ENCODE assay signal across 14 cellular contexts in genomic region chr9:138073408-138073807, GRCh38.
"Had no signal": no experiment of that assay in that cellular context is flagged by ENCODE, and none has a peak within 500 bp of the region (broad histone marks: within the 10 kb centered on the region; RNA-seq: fewer than 3 reads in every experiment).

No MANE protein-coding gene starts in this region.

- H3K4me1 ChIP-seq: gastroesophageal sphincter, heart right ventricle, suprapubic skin, upper lobe of left lung had no signal

- H3K27ac ChIP-seq: gastroesophageal sphincter, heart right ventricle, suprapubic skin, upper lobe of left lung had no signal

- H3K36me3 Mint-ChIP-seq: activated naive CD8-positive, alpha-beta T cell treated with anti-CD3 and anti-CD28 coated beads for 36 hours had no signal

- ATAC-seq: activated CD4-positive, alpha-beta T cell treated with anti-CD3 and anti-CD28 coated beads for 36 hours; activated CD8-positive, alpha-beta T cell treated with anti-CD3 and anti-CD28 coated beads, Interleukin-2, amount 10 ng/mL, durations not matched to agents 7 days and 5 days; gastroesophageal sphincter; heart right ventricle; T-helper 17 cell had no signal

- DNase-seq: activated CD4-positive, alpha-beta T cell treated with anti-CD3 and anti-CD28 coated beads for 36 hours; activated CD8-positive, alpha-beta memory T cell treated with anti-CD3 and anti-CD28 coated beads, Interleukin-2, amount 50 U/mL, for 4 hours; activated CD8-positive, alpha-beta T cell treated with anti-CD3 and anti-CD28 coated beads, Interleukin-2, amount 10 ng/mL, durations not matched to agents 7 days and 5 days; activated gamma-delta T cell treated with Interleukin-2 at 50 U/mL for 16 hours; activated naive CD8-positive, alpha-beta T cell treated with anti-CD3 and anti-CD28 coated beads for 36 hours; anterior cingulate cortex; heart right ventricle; mammary epithelial cell; small intestine; T-helper 17 cell had no signal

- H3K4me3 Mint-ChIP-seq: activated CD4-positive, alpha-beta T cell treated with anti-CD3 and anti-CD28 coated beads for 36 hours; activated CD8-positive, alpha-beta T cell treated with anti-CD3 and anti-CD28 coated beads, Interleukin-2, amount 10 ng/mL, durations not matched to agents 7 days and 5 days; activated naive CD8-positive, alpha-beta T cell treated with anti-CD3 and anti-CD28 coated beads for 36 hours; stimulated activated naive CD8-positive, alpha-beta T cell treated with anti-CD3 and anti-CD28 coated beads, Interleukin-15, Interleukin-2, amounts not matched to agents 100 ng/mL and 50 ng/mL, for 24 hours; T-helper 17 cell had no signal

- FAIRE-seq: small intestine had no signal

- H3K36me3 ChIP-seq: gastroesophageal sphincter, heart right ventricle, suprapubic skin, upper lobe of left lung had no signal

- H3K4me1 Mint-ChIP-seq: activated CD4-positive, alpha-beta T cell treated with anti-CD3 and anti-CD28 coated beads for 36 hours; activated naive CD8-positive, alpha-beta T cell treated with anti-CD3 and anti-CD28 coated beads for 36 hours; T-helper 17 cell had no signal

- H3K9me3 Mint-ChIP-seq: activated naive CD8-positive, alpha-beta T cell treated with anti-CD3 and anti-CD28 coated beads for 36 hours; stimulated activated naive CD8-positive, alpha-beta T cell treated with anti-CD3 and anti-CD28 coated beads, Interleukin-15, Interleukin-2, amounts not matched to agents 100 ng/mL and 50 ng/mL, for 24 hours had no signal

- H3K27ac Mint-ChIP-seq: activated CD4-positive, alpha-beta T cell treated with anti-CD3 and anti-CD28 coated beads for 36 hours; activated CD8-positive, alpha-beta T cell treated with anti-CD3 and anti-CD28 coated beads, Interleukin-2, amount 10 ng/mL, durations not matched to agents 7 days and 5 days; activated naive CD8-positive, alpha-beta T cell treated with anti-CD3 and anti-CD28 coated beads for 36 hours; stimulated activated naive CD8-positive, alpha-beta T cell treated with anti-CD3 and anti-CD28 coated beads, Interleukin-15, Interleukin-2, amounts not matched to agents 100 ng/mL and 50 ng/mL, for 24 hours; T-helper 17 cell had no signal

- H3K4me3 ChIP-seq: gastroesophageal sphincter, heart right ventricle, suprapubic skin, upper lobe of left lung had no signal

- H3K9me3 ChIP-seq: gastroesophageal sphincter, heart right ventricle, suprapubic skin, upper lobe of left lung had no signal

- H3K27me3 ChIP-seq: upper lobe of left lung had no signal
